ENCODE assay signal across 13 cellular contexts in the genomic region with DNA sequence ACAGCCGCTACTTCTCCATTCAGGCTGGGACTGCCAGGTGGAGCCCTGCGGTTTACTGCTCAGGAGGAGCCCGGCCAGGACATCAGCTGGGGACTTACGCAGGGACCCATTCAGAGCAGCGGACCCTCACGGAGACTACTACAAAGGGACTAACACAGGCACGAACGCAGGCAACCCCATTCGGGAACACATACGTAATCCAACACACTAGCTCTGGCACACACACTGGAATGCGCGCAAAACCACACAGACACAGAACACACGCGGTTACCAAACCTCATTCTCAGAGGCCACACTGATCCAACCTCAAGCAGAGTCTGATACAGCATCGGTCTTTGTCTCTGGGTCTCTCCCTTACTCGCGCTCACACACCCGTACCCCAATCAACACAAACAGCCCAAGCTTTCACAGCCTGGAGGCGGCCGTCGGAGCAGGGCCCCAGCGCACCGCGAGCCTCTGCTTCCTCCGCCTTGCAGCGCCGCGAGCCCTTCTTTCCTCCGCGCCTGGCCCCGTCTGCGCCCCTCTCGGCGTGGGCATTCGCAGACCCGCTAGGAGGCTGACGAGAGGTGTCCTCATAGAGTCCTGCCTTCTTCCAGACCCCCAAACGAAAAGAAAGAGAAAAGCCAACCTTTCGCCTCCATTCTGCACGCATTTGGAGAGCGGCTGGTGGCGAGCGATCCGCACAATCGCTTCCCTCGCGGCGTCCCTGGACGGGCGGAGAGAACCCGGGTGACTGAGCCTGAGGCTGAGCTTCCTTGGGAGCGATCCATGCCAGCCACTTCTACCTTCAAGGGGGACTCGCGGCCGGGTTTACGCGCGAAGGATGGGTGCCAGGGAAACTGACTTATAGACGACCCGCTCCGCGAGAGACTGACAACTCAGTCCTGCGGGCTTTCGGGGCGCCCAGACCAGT. TPM values are rescaled to one million over a fixed set of nuclear protein-coding genes. Genes with fewer than 3 reads are reported as not detected.
DNase-seq lines count a peak whose midpoint lies in the region; ATAC-seq lines count a peak whose summit lies in the region.
"Had no signal": no experiment of that assay in that cellular context is flagged by ENCODE, and none has a peak within 500 bp of the region (broad histone marks: within the 10 kb centered on the region; RNA-seq: fewer than 3 reads in every experiment).

No MANE protein-coding gene starts in this region.

- CTCF ChIA-PET in activated CD4-positive, alpha-beta T cell treated with anti-CD3 and anti-CD28 coated beads for 36 hours (lab: Charles Lee): interaction anchor here (1.0 to 3.7 kb wide), 7 partner anchors 9 to 89 kb away, joined by 3 to 22 read pairs (median 3); no protein-coding TSS in a partner anchor

- peaks cover 37% of the 10 kb centered on the region for H3K4me1 Mint-ChIP-seq in activated CD4-positive, alpha-beta T cell treated with anti-CD3 and anti-CD28 coated beads for 36 hours

- H3K4me3 Mint-ChIP-seq in activated CD4-positive, alpha-beta T cell treated with anti-CD3 and anti-CD28 coated beads for 36 hours: peak overlapping the region; percentile 13

- DNase-seq in activated CD4-positive, alpha-beta T cell treated with anti-CD3 and anti-CD28 coated beads for 36 hours: peak; percentile 36
- DNase-seq in activated CD4-positive, alpha-beta T cell treated with anti-CD3 and anti-CD28 coated beads, Interleukin-2, amount 50 U/mL, for 4 hours: no peak
- DNase-seq in NCI-H69 (lab: John Stamatoyannopoulos, UW) (peak; percentile 35), ecto neural progenitor cell (ENCODE audit: low spot score) (peak; percentile 58), retina (peak; percentile 77), COLO829 (ENCODE audit: low spot score) (no peak), C1 segment of cervical spinal cord (lab: John Stamatoyannopoulos, UW) (no peak)
- DNase-seq: BE2C, heart right ventricle had no signal

- H3K27me3 Mint-ChIP-seq in activated CD4-positive, alpha-beta T cell treated with anti-CD3 and anti-CD28 coated beads for 36 hours: peaks cover 82% of the 10 kb centered on the region

- H3K27ac Mint-ChIP-seq in activated CD4-positive, alpha-beta T cell treated with anti-CD3 and anti-CD28 coated beads for 36 hours: no peak overlapping the region

- intact Hi-C loops in activated CD4-positive, alpha-beta T cell treated with anti-CD3 and anti-CD28 coated beads for 36 hours (cut with DNase I, micrococcal nuclease): loop anchor here in 1 of 2 experiments (10.0 kb wide), 1 partner anchor 49 kb away; no protein-coding TSS in a partner anchor

- H3K36me3 Mint-ChIP-seq in activated CD4-positive, alpha-beta T cell treated with anti-CD3 and anti-CD28 coated beads for 36 hours (ENCODE audit: low read depth): no peaks in the 10 kb centered on the region

- no peaks in the 10 kb centered on the region for H3K9me3 Mint-ChIP-seq in activated CD4-positive, alpha-beta T cell treated with anti-CD3 and anti-CD28 coated beads for 36 hours (ENCODE audit: low read depth)

- POLR2A ChIA-PET in activated CD4-positive, alpha-beta T cell treated with anti-CD3 and anti-CD28 coated beads for 36 hours (lab: Charles Lee): no interaction called here

- no peak for ATAC-seq in activated CD4-positive, alpha-beta T cell treated with anti-CD3 and anti-CD28 coated beads for 36 hours
- ATAC-seq in HG02970 (IDR thresholded peaks at IDR 0.05; ENCODE audit: low FRiP score, unreplicated experiment): no peak
- ATAC-seq: heart right ventricle had no signal

RNA-seq across cellular contexts. Expression of a gene that starts 1.0 kb away (rescaled TPM):
- total RNA-seq in activated CD4-positive, alpha-beta T cell treated with anti-CD3 and anti-CD28 coated beads for 36 hours: not detected
- total RNA-seq: heart right ventricle, RPMI7951, skeletal muscle tissue, upper lobe of left lung had no signal

RNA-seq across cellular contexts. Expression of a gene that starts 24.9 kb away (rescaled TPM):
- total RNA-seq in activated CD4-positive, alpha-beta T cell treated with anti-CD3 and anti-CD28 coated beads for 36 hours: 1 to 10 TPM; 6.3 to 8.4 TPM

Comparison
In these comparisons a context has a peak if more than half of its experiments do, and no peak if none do; other contexts are left out.
1. DNase-seq: peak in activated CD4-positive, alpha-beta T cell treated with anti-CD3 and anti-CD28 coated beads for 36 hours (single experiment), NCI-H69 (single experiment), ecto neural progenitor cell (single experiment) and retina (single experiment); none in activated CD4-positive, alpha-beta T cell treated with anti-CD3 and anti-CD28 coated beads, Interleukin-2, amount 50 U/mL, for 4 hours (0 of 2), COLO829 (single experiment) and C1 segment of cervical spinal cord (0 of 14).